8 cellular contexts compared by ENCODE assay signal in genomic region chr2:30708491-30709290, GRCh38.
DNase-seq lines count a peak whose midpoint lies in the region; ATAC-seq and TF ChIP-seq lines count a peak whose summit lies in the region.

No MANE protein-coding gene starts in this region.

- no peak for TF ChIP-seq POLR2A in NB4 (IDR thresholded peaks at IDR 0.05; ENCODE audit: extremely low read depth, insufficient read length)

- DNase-seq in GM03348 (ENCODE audit: low spot score): peak; percentile 56
- peak; percentile 18 for DNase-seq in NB4 (ENCODE audit: low read depth)
- DNase-seq in dermis blood vessel endothelial cell: peak; percentile 39
- no peak for DNase-seq in neural crest cell (ENCODE audit: low read depth, low spot score)
- no peak for DNase-seq in SKM-1 (lab: John Stamatoyannopoulos, UW; ENCODE audit: unreplicated experiment)
- DNase-seq in C1 segment of cervical spinal cord (lab: John Stamatoyannopoulos, UW): no peak

- H3K27ac Mint-ChIP-seq in neural crest cell (ENCODE audit: unreplicated experiment): peak overlapping the region; percentile 71

- H3K4me3 Mint-ChIP-seq in neural crest cell: no peak overlapping the region

- H3K36me3 Mint-ChIP-seq in neural crest cell (ENCODE audit: low read depth): no peaks in the 10 kb centered on the region

- H3K27me3 Mint-ChIP-seq in neural crest cell (ENCODE audit: low read depth): no peaks in the 10 kb centered on the region

- ATAC-seq in HG02610 (IDR thresholded peaks at IDR 0.05; ENCODE audit: unreplicated experiment): no peak
- ATAC-seq in GM21786 (IDR thresholded peaks at IDR 0.05; ENCODE audit: unreplicated experiment): no peak

- no peak overlapping the region for H3K4me3 ChIP-seq in NB4 (ENCODE audit: low read depth, low read length)

- TF ChIP-seq CTCF in NB4 (IDR thresholded peaks at IDR 0.05; ENCODE audit: low read depth, low read length): peak; percentile 44
- TF ChIP-seq CTCF in neural crest cell (conservative IDR thresholded peaks at IDR 0.05): peak; percentile 52

- no peaks in the 10 kb centered on the region for H3K4me1 Mint-ChIP-seq in neural crest cell

- H3K9me3 Mint-ChIP-seq in neural crest cell: peaks cover 3% of the 10 kb centered on the region

Comparison
In these comparisons a context has a peak if more than half of its experiments do, and no peak if none do; other contexts are left out.
1. DNase-seq: peak in GM03348 (single experiment), NB4 (single experiment) and dermis blood vessel endothelial cell (single experiment); none in neural crest cell (single experiment), SKM-1 (single experiment) and C1 segment of cervical spinal cord (0 of 14).